Comparison of ENCODE assay signal across 8 cellular contexts in the genomic region with DNA sequence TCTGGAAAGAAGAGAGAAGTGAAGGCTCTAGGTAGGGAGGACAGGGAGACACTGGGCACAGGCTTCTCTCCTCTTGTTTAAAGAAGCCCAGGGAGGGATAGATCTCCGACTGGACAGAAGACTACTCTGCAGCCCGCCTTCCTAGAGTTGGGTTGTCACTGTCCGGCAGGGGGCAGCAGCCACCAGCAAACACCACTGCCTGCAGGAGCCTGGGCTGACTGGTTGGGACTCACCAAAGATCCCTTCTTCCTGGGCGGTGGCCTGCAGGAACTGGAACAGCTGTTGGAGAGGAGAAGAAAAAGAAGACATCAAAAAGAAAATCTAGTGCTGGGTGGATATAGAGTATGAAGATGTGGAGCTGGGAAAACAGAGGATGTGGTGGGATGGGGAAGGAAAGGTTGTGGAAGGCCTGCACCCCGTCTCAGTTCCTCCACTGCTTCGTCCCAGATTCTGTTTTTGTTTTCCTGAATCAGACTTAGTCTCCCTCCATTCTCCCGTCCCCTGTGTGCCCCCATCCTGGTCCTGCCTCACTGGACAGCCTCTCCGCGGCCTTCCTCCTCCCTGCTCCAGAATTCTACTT. TPM values are rescaled to one million over a fixed set of nuclear protein-coding genes. Genes with fewer than 3 reads are reported as not detected.
A peak's percentile ranks its signal among the peaks of the same experiment; 100 is the strongest.
DNase-seq lines count a peak whose midpoint lies in the region; ATAC-seq and TF ChIP-seq lines count a peak whose summit lies in the region.
"Not testable (repeated sequence)": the region's sequence is repeated elsewhere in the genome, so short reads cannot be mapped to it uniquely, and the experiment has no call there.

No MANE protein-coding gene starts in this region.

- not testable (repeated sequence) for H3K9me3 ChIP-seq in gastrocnemius medialis

- not testable (repeated sequence) for H3K4me1 Mint-ChIP-seq in WTC11, brain

- H3K4me3 Mint-ChIP-seq in WTC11, brain: not testable (repeated sequence)

- H3K27me3 ChIP-seq in gastrocnemius medialis = not testable (repeated sequence)

- not testable (repeated sequence) for H3K36me3 Mint-ChIP-seq in WTC11
- H3K36me3 Mint-ChIP-seq in brain = peaks cover 12% of the 10 kb centered on the region

- ATAC-seq in GM19025 (IDR thresholded peaks at IDR 0.05; ENCODE audit: low read depth, unreplicated experiment) = peak; percentile 84
- ATAC-seq in HG03354 (IDR thresholded peaks at IDR 0.05; ENCODE audit: poor library complexity, severe bottlenecking, unreplicated experiment) = peak; percentile 89
- ATAC-seq in WTC11 = peak; percentile 95
- ATAC-seq in gastrocnemius medialis = peak; percentile 72 to 85

- in situ Hi-C loops in gastrocnemius medialis (cut with MboI; ENCODE audit: low sequenced_read_pairs in 4 of 4) = not testable (repeated sequence)

- CTCF ChIA-PET in WTC11 (lab: Charles Lee) = interaction anchor here (2.1 kb wide), 1 partner anchor 25 kb away, joined by 9 read pairs; no protein-coding TSS in a partner anchor

- TF ChIP-seq CTCF in AG09319 (IDR thresholded peaks at IDR 0.05; ENCODE audit: low read depth, low read length) (peak; percentile 81), WTC11 (IDR thresholded peaks at IDR 0.05) (peak; percentile 76), brain (conservative IDR thresholded peaks at IDR 0.05) (peak; percentile 78 to 82), gastrocnemius medialis (IDR thresholded peaks at IDR 0.05 in 4 of 5, conservative IDR thresholded peaks at IDR 0.05 in 1 of 5) (peak; percentile 25 to 83 (median 65))

- H3K4me3 ChIP-seq in gastrocnemius medialis = not testable (repeated sequence)

- DNase-seq in AG09319 (ENCODE audit: extremely low read depth, low read depth) = peak; percentile 52
- peak; percentile 69 for DNase-seq in NCI-H345 (lab: John Stamatoyannopoulos, UW)
- peak; percentile 88 for DNase-seq in WTC11 (ENCODE audit: low spot score)
- peak; percentile 16 to 93 (median 70) for DNase-seq in hypothalamus (lab: John Stamatoyannopoulos, UW)
- DNase-seq in gastrocnemius medialis = peak; percentile 23 to 59

- not testable (repeated sequence) for H3K36me3 ChIP-seq in gastrocnemius medialis

- intact Hi-C loops in gastrocnemius medialis (cut with DNase I; ENCODE audit: low total_unique reads) = not testable (repeated sequence)

- H3K9me3 Mint-ChIP-seq in WTC11, brain: not testable (repeated sequence)

- H3K4me1 ChIP-seq in gastrocnemius medialis = not testable (repeated sequence)

- TF ChIP-seq POLR2A in gastrocnemius medialis (IDR thresholded peaks at IDR 0.05) = not testable (repeated sequence)

- H3K27ac ChIP-seq in gastrocnemius medialis = not testable (repeated sequence)

- POLR2A ChIA-PET in WTC11 (lab: Charles Lee) = not testable (repeated sequence)

- H3K27ac Mint-ChIP-seq in WTC11 = not testable (repeated sequence)
- H3K27ac Mint-ChIP-seq in brain = peak overlapping the region in 4 of 5 experiments; percentile 17 to 75 (median 62)

- H3K27me3 Mint-ChIP-seq in WTC11 (ENCODE audit: low read depth) = peaks cover 29% of the 10 kb centered on the region
- not testable (repeated sequence) for H3K27me3 Mint-ChIP-seq in brain

RNA-seq across cellular contexts. Expression of gene FAHD2A, which starts 11.6 kb away (rescaled TPM):
- total RNA-seq in WTC11 (2021) (39.8 to 47.9 TPM (median 45.4 TPM) in 3 replicates), gastrocnemius medialis (10 to 100 TPM; 18.4 to 28.3 (median 27.0) TPM)
- 20.8 TPM for polyA plus RNA-seq in brain (ENCODE audit: insufficient read depth, low read depth, low replicate concordance)
